ENCODE assay signal across 8 cellular contexts in genomic region chr19:36686365-36687213, GRCh38. TPM values are rescaled to one million over a fixed set of nuclear protein-coding genes. Genes with fewer than 3 reads are reported as not detected.
DNase-seq lines count a peak whose midpoint lies in the region; ATAC-seq lines count a peak whose summit lies in the region.

No MANE protein-coding gene starts in this region.

- no peak overlapping the region for H4K91ac ChIP-seq in trophoblast cell (ENCODE audit: low read depth, low read length)

- H3K4me3 ChIP-seq in trophoblast cell (ENCODE audit: low read depth, low read length) = peak overlapping the region; percentile 100

- in situ Hi-C loops in G401 (cut with HindIII; ENCODE audit: low sequenced_read_pairs) = no loop called here

- DNase-seq in G401 (ENCODE audit: low spot score) = peak; percentile 52
- no peak for DNase-seq in activated CD4-positive, alpha-beta T cell treated with anti-CD3 and anti-CD28 coated beads, Interleukin-2, amount 10 ng/mL, durations not matched to agents 7 days and 5 days
- peak in 33 of 42 donors; percentile 13 to 63 (median 34) for DNase-seq in head of caudate nucleus
- DNase-seq in trophoblast cell = no peak
- no peak for DNase-seq in DMS153 treated with DMSO at 0.1 percent for 48 hours (lab: John Stamatoyannopoulos, UW; ENCODE audit: unreplicated experiment)
- no peak for DNase-seq in midbrain (lab: John Stamatoyannopoulos, UW)

- no CpG with 5 or more reads among the region's 20 CpGs for WGBS in trophoblast cell (ENCODE audit: extremely low coverage, insufficient coverage, insufficient read length)

- peak overlapping the region; percentile 80 for H2AFZ ChIP-seq in trophoblast cell (ENCODE audit: insufficient read depth, low read length, poor library complexity)

- H3K4me1 ChIP-seq in trophoblast cell (ENCODE audit: control insufficient read depth in 1 of 2, insufficient read depth in 2 of 2, low read length in 2 of 2) = peaks cover 5 to 6% of the 10 kb centered on the region in 2 experiments

- H3K36me3 ChIP-seq in trophoblast cell (ENCODE audit: control insufficient read depth in 1 of 2, insufficient read depth in 2 of 2, low read length in 2 of 2) = peaks cover 6 to 9% of the 10 kb centered on the region in 2 experiments

- H3K18ac ChIP-seq in trophoblast cell (ENCODE audit: low read length) = peak overlapping the region; percentile 31

- H3K9me3 Mint-ChIP-seq in activated CD4-positive, alpha-beta T cell treated with anti-CD3 and anti-CD28 coated beads, Interleukin-2, amount 10 ng/mL, durations not matched to agents 7 days and 5 days = peaks cover 22% of the 10 kb centered on the region

- H3K4me2 ChIP-seq in trophoblast cell (ENCODE audit: low read length) = peak overlapping the region; percentile 98

- H3K27ac Mint-ChIP-seq in activated CD4-positive, alpha-beta T cell treated with anti-CD3 and anti-CD28 coated beads, Interleukin-2, amount 10 ng/mL, durations not matched to agents 7 days and 5 days = peak overlapping the region; percentile 96

- peak overlapping the region; percentile 98 for H3K4me3 Mint-ChIP-seq in activated CD4-positive, alpha-beta T cell treated with anti-CD3 and anti-CD28 coated beads, Interleukin-2, amount 10 ng/mL, durations not matched to agents 7 days and 5 days

- peak overlapping the region; percentile 64 for H4K8ac ChIP-seq in trophoblast cell (ENCODE audit: low read depth, low read length)

- peaks cover 29% of the 10 kb centered on the region for H3K4me1 Mint-ChIP-seq in activated CD4-positive, alpha-beta T cell treated with anti-CD3 and anti-CD28 coated beads, Interleukin-2, amount 10 ng/mL, durations not matched to agents 7 days and 5 days

- no peaks in the 10 kb centered on the region for H3K27me3 Mint-ChIP-seq in activated CD4-positive, alpha-beta T cell treated with anti-CD3 and anti-CD28 coated beads, Interleukin-2, amount 10 ng/mL, durations not matched to agents 7 days and 5 days

- no peak overlapping the region for H2AK5ac ChIP-seq in trophoblast cell (ENCODE audit: low read length)

- H3K36me3 Mint-ChIP-seq in activated CD4-positive, alpha-beta T cell treated with anti-CD3 and anti-CD28 coated beads, Interleukin-2, amount 10 ng/mL, durations not matched to agents 7 days and 5 days (ENCODE audit: low read depth) = peaks cover 65% of the 10 kb centered on the region

- H3K79me2 ChIP-seq in trophoblast cell (ENCODE audit: control insufficient read depth, insufficient read depth, low read length, poor library complexity) = peaks cover 4% of the 10 kb centered on the region

- intact Hi-C loops in head of caudate nucleus (cut with DNase I) = loop anchor here (10.0 kb wide), 1 partner anchor 88 kb away; the partner anchor contains the start of gene ZNF850

- H3K79me1 ChIP-seq in trophoblast cell (ENCODE audit: low read length) = peaks cover 4% of the 10 kb centered on the region

- POLR2A ChIA-PET in activated CD4-positive, alpha-beta T cell treated with anti-CD3 and anti-CD28 coated beads, Interleukin-2, amount 10 ng/mL, durations not matched to agents 7 days and 5 days (lab: Charles Lee) = no interaction called here

- H3K14ac ChIP-seq in trophoblast cell (ENCODE audit: low read length) = peak overlapping the region; percentile 32

- no peak overlapping the region for H3K27ac ChIP-seq in trophoblast cell (ENCODE audit: low read depth, low read length)

- H2BK120ac ChIP-seq in trophoblast cell (ENCODE audit: insufficient read depth, low read length, poor library complexity) = no peak overlapping the region

- H4K12ac ChIP-seq in trophoblast cell (ENCODE audit: low read depth, low read length) = peak overlapping the region; percentile 37

- H3K4ac ChIP-seq in trophoblast cell (ENCODE audit: low read depth, low read length) = no peak overlapping the region

- no peaks in the 10 kb centered on the region for H3K27me3 ChIP-seq in trophoblast cell (ENCODE audit: insufficient read depth, low read length)

- peak overlapping the region; percentile 72 for H3K23ac ChIP-seq in trophoblast cell (ENCODE audit: low read length)

- CTCF ChIA-PET in activated CD4-positive, alpha-beta T cell treated with anti-CD3 and anti-CD28 coated beads, Interleukin-2, amount 10 ng/mL, durations not matched to agents 7 days and 5 days (lab: Charles Lee) = no interaction called here

- H2BK5ac ChIP-seq in trophoblast cell (ENCODE audit: low read depth, low read length, poor library complexity) = no peak overlapping the region

- peaks cover 2% of the 10 kb centered on the region for H3K9me3 ChIP-seq in trophoblast cell (ENCODE audit: insufficient read depth, low read depth, low read length)

- peak overlapping the region; percentile 86 for H3K9ac ChIP-seq in trophoblast cell (ENCODE audit: low read length)

- ATAC-seq in HG03196 (IDR thresholded peaks at IDR 0.05; ENCODE audit: unreplicated experiment) = peak; percentile 9
- no peak for ATAC-seq in HG03097 (IDR thresholded peaks at IDR 0.05; ENCODE audit: low FRiP score, unreplicated experiment)

- no peak overlapping the region for H2BK12ac ChIP-seq in trophoblast cell (ENCODE audit: low read length)

RNA-seq across cellular contexts. Expression of gene ZNF567, which starts 0.8 kb away (rescaled TPM):
- total RNA-seq in G401 (2014; rRNA removed; shearing (Covaris generic)) = 5.9 and 8.7 TPM in 2 replicates
- total RNA-seq in activated CD4-positive, alpha-beta T cell treated with anti-CD3 and anti-CD28 coated beads, Interleukin-2, amount 10 ng/mL, durations not matched to agents 7 days and 5 days = 10 to 100 TPM; 10.8 to 12.1 TPM
- polyA plus RNA-seq in trophoblast cell (2013) = 8.7 TPM in 2 replicates

RNA-seq across cellular contexts. Expression of gene ZNF461, which starts 20.0 kb away (rescaled TPM):
- total RNA-seq in G401 (2014; rRNA removed; shearing (Covaris generic)) = 0.62 and 8.3 TPM in 2 replicates
- 1 to 10 TPM; 7.4 to 9.8 TPM for total RNA-seq in activated CD4-positive, alpha-beta T cell treated with anti-CD3 and anti-CD28 coated beads, Interleukin-2, amount 10 ng/mL, durations not matched to agents 7 days and 5 days
- 4.0 and 5.4 TPM in 2 replicates for polyA plus RNA-seq in trophoblast cell (2013)

Comparison
In these comparisons a context has a peak if more than half of its experiments do, and no peak if none do; other contexts are left out.
1. DNase-seq: peak in G401 (single experiment) and head of caudate nucleus (33 of 42); none in activated CD4-positive, alpha-beta T cell treated with anti-CD3 and anti-CD28 coated beads, Interleukin-2, amount 10 ng/mL, durations not matched to agents 7 days and 5 days (single experiment), trophoblast cell (0 of 2), DMS153 treated with DMSO at 0.1 percent for 48 hours (single experiment) and midbrain (single experiment).